In the genomic region with DNA sequence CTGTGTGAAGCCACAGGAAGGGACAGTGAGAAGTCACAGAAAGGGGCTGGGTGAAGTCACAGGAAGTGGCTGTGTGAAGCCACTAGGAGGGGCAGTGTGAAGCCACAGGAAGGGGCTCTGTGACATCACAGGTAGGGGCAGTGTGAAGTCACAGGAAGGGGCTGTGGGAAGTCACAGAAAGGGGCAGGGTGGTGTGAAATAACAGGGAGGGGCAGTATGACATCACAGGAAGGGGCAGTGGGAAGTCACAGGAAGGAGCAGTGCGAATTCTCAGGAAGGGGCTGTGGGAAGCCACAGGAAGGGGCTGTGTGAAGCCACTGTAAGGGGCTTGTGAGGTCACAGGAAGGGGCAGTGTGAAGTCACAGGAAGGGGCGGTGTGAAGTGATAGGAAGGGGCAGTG, we compare ENCODE assay signal across 1 cellular context.
TF ChIP-seq lines count a peak whose summit lies in the region.

No MANE protein-coding gene starts in this region.

TF ChIP-seq in HepG2, 621 proteins besides CTCF, POLR2A, EP300 and RAD21 (continued from another document):
- no peak for TF ChIP-seq ZNF101 (CRISPR knock-in tag; IDR thresholded peaks at IDR 0.05; ENCODE audit: borderline replicate concordance, low read depth)
- peak; percentile 66 for TF ChIP-seq CREB1 (IDR thresholded peaks at IDR 0.05)
- no peak for TF ChIP-seq CREB1 (CRISPR knock-in tag; IDR thresholded peaks at IDR 0.05)
- TF ChIP-seq, protein P1, sequence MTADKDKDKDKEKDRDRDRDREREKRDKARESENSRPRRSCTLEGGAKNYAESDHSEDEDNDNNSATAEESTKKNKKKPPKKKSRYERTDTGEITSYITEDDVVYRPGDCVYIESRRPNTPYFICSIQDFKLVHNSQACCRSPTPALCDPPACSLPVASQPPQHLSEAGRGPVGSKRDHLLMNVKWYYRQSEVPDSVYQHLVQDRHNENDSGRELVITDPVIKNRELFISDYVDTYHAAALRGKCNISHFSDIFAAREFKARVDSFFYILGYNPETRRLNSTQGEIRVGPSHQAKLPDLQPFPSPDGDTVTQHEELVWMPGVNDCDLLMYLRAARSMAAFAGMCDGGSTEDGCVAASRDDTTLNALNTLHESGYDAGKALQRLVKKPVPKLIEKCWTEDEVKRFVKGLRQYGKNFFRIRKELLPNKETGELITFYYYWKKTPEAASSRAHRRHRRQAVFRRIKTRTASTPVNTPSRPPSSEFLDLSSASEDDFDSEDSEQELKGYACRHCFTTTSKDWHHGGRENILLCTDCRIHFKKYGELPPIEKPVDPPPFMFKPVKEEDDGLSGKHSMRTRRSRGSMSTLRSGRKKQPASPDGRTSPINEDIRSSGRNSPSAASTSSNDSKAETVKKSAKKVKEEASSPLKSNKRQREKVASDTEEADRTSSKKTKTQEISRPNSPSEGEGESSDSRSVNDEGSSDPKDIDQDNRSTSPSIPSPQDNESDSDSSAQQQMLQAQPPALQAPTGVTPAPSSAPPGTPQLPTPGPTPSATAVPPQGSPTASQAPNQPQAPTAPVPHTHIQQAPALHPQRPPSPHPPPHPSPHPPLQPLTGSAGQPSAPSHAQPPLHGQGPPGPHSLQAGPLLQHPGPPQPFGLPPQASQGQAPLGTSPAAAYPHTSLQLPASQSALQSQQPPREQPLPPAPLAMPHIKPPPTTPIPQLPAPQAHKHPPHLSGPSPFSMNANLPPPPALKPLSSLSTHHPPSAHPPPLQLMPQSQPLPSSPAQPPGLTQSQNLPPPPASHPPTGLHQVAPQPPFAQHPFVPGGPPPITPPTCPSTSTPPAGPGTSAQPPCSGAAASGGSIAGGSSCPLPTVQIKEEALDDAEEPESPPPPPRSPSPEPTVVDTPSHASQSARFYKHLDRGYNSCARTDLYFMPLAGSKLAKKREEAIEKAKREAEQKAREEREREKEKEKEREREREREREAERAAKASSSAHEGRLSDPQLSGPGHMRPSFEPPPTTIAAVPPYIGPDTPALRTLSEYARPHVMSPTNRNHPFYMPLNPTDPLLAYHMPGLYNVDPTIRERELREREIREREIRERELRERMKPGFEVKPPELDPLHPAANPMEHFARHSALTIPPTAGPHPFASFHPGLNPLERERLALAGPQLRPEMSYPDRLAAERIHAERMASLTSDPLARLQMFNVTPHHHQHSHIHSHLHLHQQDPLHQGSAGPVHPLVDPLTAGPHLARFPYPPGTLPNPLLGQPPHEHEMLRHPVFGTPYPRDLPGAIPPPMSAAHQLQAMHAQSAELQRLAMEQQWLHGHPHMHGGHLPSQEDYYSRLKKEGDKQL (CRISPR knock-in tag; IDR thresholded peaks at IDR 0.05; ENCODE audit: low read depth) = no peak
